13 cellular contexts compared by ENCODE assay signal in the genomic region with DNA sequence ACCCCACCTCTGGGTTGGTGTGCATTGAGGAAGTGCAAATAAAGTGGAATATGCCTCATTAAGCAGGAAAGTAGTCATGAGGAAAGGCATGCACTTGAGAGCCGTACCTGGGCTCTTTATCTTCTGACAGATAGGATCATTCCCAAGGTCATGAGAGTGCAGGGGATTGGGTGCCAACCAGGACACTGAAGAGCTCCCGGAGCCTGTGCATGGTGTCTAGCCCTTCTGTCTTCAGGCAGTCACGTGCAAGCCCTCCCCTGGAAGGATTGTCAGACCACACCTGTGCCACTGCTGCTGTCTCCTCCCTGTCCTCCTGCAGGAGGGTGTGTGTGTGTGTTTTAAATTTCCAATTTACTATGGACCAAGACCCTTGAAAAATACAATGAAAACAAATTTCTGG.
"Had no signal": no experiment of that assay in that cellular context is flagged by ENCODE, and none has a peak within 500 bp of the region (broad histone marks: within the 10 kb centered on the region; RNA-seq: fewer than 3 reads in every experiment).

No MANE protein-coding gene starts in this region.

- ATAC-seq: effector memory CD8-positive, alpha-beta T cell; gastroesophageal sphincter; lower lobe of right lung; natural killer cell had no signal

- DNase-seq: effector memory CD8-positive, alpha-beta T cell; esophagus squamous epithelium; foreskin fibroblast; glutamatergic neuron; islet precursor cell; left ventricle myocardium inferior; lower lobe of right lung; natural killer cell; ovary; sigmoid colon; stimulated activated CD4-positive, alpha-beta T cell treated with anti-CD3 and anti-CD28 coated beads, Interleukin-12 subunit alpha, Interleukin-12 subunit beta, amount 100 ng/mL, for 4 hours; stimulated activated naive CD4-positive, alpha-beta T cell treated with Interleukin-2 at 50 U/mL for 16 hours had no signal
